ENCODE assay signal across 16 cellular contexts in genomic region chr2:122980672-122981071, GRCh38.
A peak's percentile ranks its signal among the peaks of the same experiment; 100 is the strongest.
DNase-seq lines count a peak whose midpoint lies in the region; ATAC-seq, FAIRE-seq and TF ChIP-seq lines count a peak whose summit lies in the region.
"Had no signal": no experiment of that assay in that cellular context is flagged by ENCODE, and none has a peak within 500 bp of the region (broad histone marks: within the 10 kb centered on the region; RNA-seq: fewer than 3 reads in every experiment).

No MANE protein-coding gene starts in this region.

- FAIRE-seq in RCC 7860 (lab: Jason Lieb, UNC), result no peak
- FAIRE-seq: TTC549 had no signal

- DNase-seq in D341Med (ENCODE audit: low spot score) (peak; percentile 24), Kasumi-1 (lab: John Stamatoyannopoulos, UW) (peak; percentile 69 to 79), RPMI8226 (peak; percentile 50), inferior parietal cortex (ENCODE audit: extremely low spot score) (peak; percentile 30), medulla oblongata (ENCODE audit: extremely low spot score) (no peak), RCC 7860 (ENCODE audit: low spot score) (no peak)
- DNase-seq: activated CD8-positive, alpha-beta T cell treated with anti-CD3 and anti-CD28 coated beads, Interleukin-2, amount 10 ng/mL, durations not matched to agents 7 days and 5 days; activated naive CD8-positive, alpha-beta T cell treated with anti-CD3 and anti-CD28 coated beads, Interleukin-2, amount 50 U/mL, for 24 hours; caudate nucleus; foreskin melanocyte; midbrain; stimulated activated naive CD4-positive, alpha-beta T cell treated with Interleukin-2 at 50 U/mL for 16 hours; uterus had no signal

- no peak for ATAC-seq in SK-N-SH treated with all-trans-retinoic acid at 6 μM for 48 hours
- no peak for ATAC-seq in HG03159 (IDR thresholded peaks at IDR 0.05; ENCODE audit: unreplicated experiment)
- ATAC-seq: activated CD8-positive, alpha-beta T cell treated with anti-CD3 and anti-CD28 coated beads, Interleukin-2, amount 10 ng/mL, durations not matched to agents 7 days and 5 days; activated naive CD8-positive, alpha-beta T cell treated with anti-CD3 and anti-CD28 coated beads, Interleukin-2, amount 50 U/mL, for 24 hours had no signal

TF ChIP-seq in SK-N-SH treated with all-trans-retinoic acid at 6 μM for 48 hours, 23 proteins besides CTCF, POLR2A, EP300 and RAD21:
- TF ChIP-seq POU6F1 (CRISPR knock-in tag; IDR thresholded peaks at IDR 0.05; ENCODE audit: borderline replicate concordance, low read depth) (no peak), ARNTL (CRISPR knock-in tag; IDR thresholded peaks at IDR 0.05; ENCODE audit: borderline replicate concordance, low read depth) (no peak), BACH2 (CRISPR knock-in tag; IDR thresholded peaks at IDR 0.05; ENCODE audit: borderline replicate concordance) (no peak), TCF4 (CRISPR knock-in tag; IDR thresholded peaks at IDR 0.05; ENCODE audit: borderline replicate concordance) (no peak), CSRNP3 (CRISPR knock-in tag; IDR thresholded peaks at IDR 0.05) (no peak), ZC3H10 (CRISPR knock-in tag; IDR thresholded peaks at IDR 0.05) (no peak), TOX (CRISPR knock-in tag; IDR thresholded peaks at IDR 0.05; ENCODE audit: borderline replicate concordance) (no peak), ISL1 (CRISPR knock-in tag; IDR thresholded peaks at IDR 0.05) (no peak), GLIS3 (CRISPR knock-in tag; IDR thresholded peaks at IDR 0.05) (no peak), CSDC2 (CRISPR knock-in tag; IDR thresholded peaks at IDR 0.05) (no peak), ZFP30 (CRISPR knock-in tag; IDR thresholded peaks at IDR 0.05) (no peak)

Comparison
In these comparisons a context has a peak if more than half of its experiments do, and no peak if none do; other contexts are left out.
1. DNase-seq: peak in D341Med (single experiment), Kasumi-1 (2 of 2), RPMI8226 (single experiment) and inferior parietal cortex (single experiment); none in medulla oblongata (single experiment) and RCC 7860 (single experiment).